Comparison of ENCODE assay signal across 10 cellular contexts in genomic region chr2:160375802-160376469, GRCh38.
DNase-seq lines count a peak whose midpoint lies in the region; ATAC-seq, FAIRE-seq and TF ChIP-seq lines count a peak whose summit lies in the region.
"Had no signal": no experiment of that assay in that cellular context is flagged by ENCODE, and none has a peak within 500 bp of the region (broad histone marks: within the 10 kb centered on the region; RNA-seq: fewer than 3 reads in every experiment).

No MANE protein-coding gene starts in this region.

- H3K4me1 Mint-ChIP-seq in MCF 10A (ENCODE audit: insufficient read depth, unreplicated experiment) (peaks cover 63% of the 10 kb centered on the region), astrocyte (ENCODE audit: low read depth, unreplicated experiment) (peaks cover 81% of the 10 kb centered on the region)

- no peaks in the 10 kb centered on the region for H3K36me3 ChIP-seq in breast epithelium
- H3K36me3 ChIP-seq in astrocyte (ENCODE audit: insufficient read depth, low read length) = no peaks in the 10 kb centered on the region

- FAIRE-seq in astrocyte (lab: Jason Lieb, UNC) = no peak
- FAIRE-seq: frontal cortex had no signal

- H3K27ac ChIP-seq in breast epithelium (peak overlapping the region in 1 of 2 donors; percentile 30), astrocyte (ENCODE audit: low read depth, low read length) (peak overlapping the region; percentile 54)

- no peak for TF ChIP-seq POLR2A in breast epithelium (IDR thresholded peaks at IDR 0.05)

- DNase-seq in MCF 10A (ENCODE audit: unreplicated experiment) (peak; percentile 57), breast epithelium (ENCODE audit: low spot score in 2 of 2) (no peak), astrocyte (ENCODE audit: low read depth) (peak; percentile 69), left lobe of liver (ENCODE audit: low spot score) (no peak), activated gamma-delta T cell (lab: John Stamatoyannopoulos, UW) (no peak), NCI-H774 (lab: John Stamatoyannopoulos, UW) (no peak)
- DNase-seq: NCI-H146 had no signal

- H3K9me3 ChIP-seq in breast epithelium (no peaks in the 10 kb centered on the region), astrocyte (ENCODE audit: insufficient read depth, low read depth, low read length) (no peaks in the 10 kb centered on the region)

- H3K4me1 ChIP-seq in breast epithelium (peaks cover 9 to 36% of the 10 kb centered on the region in 2 donors), astrocyte (ENCODE audit: insufficient read depth, low read length) (peaks cover 67% of the 10 kb centered on the region)

- H3K27me3 Mint-ChIP-seq in MCF 10A (ENCODE audit: insufficient read depth, unreplicated experiment) (no peaks in the 10 kb centered on the region), astrocyte (ENCODE audit: low read depth, unreplicated experiment) (no peaks in the 10 kb centered on the region)

- H4K20me1 ChIP-seq in astrocyte (ENCODE audit: insufficient read depth, low read length) = peaks cover 60% of the 10 kb centered on the region

- H3K27ac Mint-ChIP-seq in MCF 10A (ENCODE audit: low read depth, unreplicated experiment) (peak overlapping the region; percentile 85), astrocyte (ENCODE audit: unreplicated experiment) (peak overlapping the region; percentile 88)

- H2AFZ ChIP-seq in astrocyte (ENCODE audit: low read depth, low read length) = no peak overlapping the region

- ATAC-seq in left lobe of liver (peak; percentile 50), HG02973 (IDR thresholded peaks at IDR 0.05; ENCODE audit: unreplicated experiment) (no peak), HG03039 (IDR thresholded peaks at IDR 0.05; ENCODE audit: unreplicated experiment) (no peak)

- H3K4me3 Mint-ChIP-seq in MCF 10A (ENCODE audit: unreplicated experiment) (peak overlapping the region; percentile 12), astrocyte (ENCODE audit: unreplicated experiment) (peak overlapping the region; percentile 42)

- no peak for TF ChIP-seq CTCF in MCF 10A (IDR thresholded peaks at IDR 0.05; ENCODE audit: unreplicated experiment)
- TF ChIP-seq CTCF in breast epithelium (IDR thresholded peaks at IDR 0.05) = no peak
- no peak for TF ChIP-seq CTCF in astrocyte (IDR thresholded peaks at IDR 0.05; ENCODE audit: insufficient read depth, low read depth, low read length)

- H3K4me2 ChIP-seq in astrocyte (ENCODE audit: low read length) = peak overlapping the region; percentile 45

- H3K9ac ChIP-seq in astrocyte (ENCODE audit: low read length) = no peak overlapping the region

- BruUV-seq in MCF 10A (replicated peaks; lab: Mats Ljungman, UMichigan) = TSS peak; percentile 74

- POLR2A ChIA-PET in MCF 10A (lab: Yijun Ruan, JAX) = interaction anchor here (0.7 to 8.2 kb wide), 9 partner anchors 10 to 29 kb away, joined by 3 to 84 read pairs (median 6); no protein-coding TSS in a partner anchor

- H3K27me3 ChIP-seq in breast epithelium = no peaks in the 10 kb centered on the region
- no peaks in the 10 kb centered on the region for H3K27me3 ChIP-seq in astrocyte (ENCODE audit: insufficient read depth, low read length)

- H3K4me3 ChIP-seq in breast epithelium (no peak overlapping the region), astrocyte (ENCODE audit: insufficient read depth, low read depth, low read length) (peak overlapping the region; percentile 14)

- H3K36me3 Mint-ChIP-seq in MCF 10A (ENCODE audit: insufficient read depth, unreplicated experiment) (peaks cover 11% of the 10 kb centered on the region), astrocyte (ENCODE audit: low read depth, unreplicated experiment) (peaks cover 3% of the 10 kb centered on the region)

- CTCF ChIA-PET in MCF 10A (lab: Yijun Ruan, JAX) = interaction anchor here (0.6 to 2.7 kb wide), 12 partner anchors 9 to 688 kb away, joined by 3 to 13 read pairs (median 3); no protein-coding TSS in a partner anchor

- peaks cover 8% of the 10 kb centered on the region for H3K9me3 Mint-ChIP-seq in MCF 10A (ENCODE audit: unreplicated experiment)
- no peaks in the 10 kb centered on the region for H3K9me3 Mint-ChIP-seq in astrocyte (ENCODE audit: unreplicated experiment)

- intact Hi-C loops in MCF 10A (cut with micrococcal nuclease) (no loop called here), breast epithelium (cut with DNase I; ENCODE audit: low total_unique reads) (no loop called here)

- peaks cover 99% of the 10 kb centered on the region for H3K79me2 ChIP-seq in astrocyte (ENCODE audit: insufficient read depth, low read length)

Comparison
In these comparisons a context has a peak if more than half of its experiments do, and no peak if none do; other contexts are left out.
1. DNase-seq: peak in MCF 10A (single experiment) and astrocyte (single experiment); none in breast epithelium (0 of 2), left lobe of liver (single experiment), activated gamma-delta T cell (single experiment) and NCI-H774 (single experiment).